ENCODE assay signal across 9 cellular contexts in genomic region chr16:48054881-48055601, GRCh38.
DNase-seq lines count a peak whose midpoint lies in the region; ATAC-seq lines count a peak whose summit lies in the region.
"Had no signal": no experiment of that assay in that cellular context is flagged by ENCODE, and none has a peak within 500 bp of the region (broad histone marks: within the 10 kb centered on the region; RNA-seq: fewer than 3 reads in every experiment).

No MANE protein-coding gene starts in this region.

- peaks cover 3% of the 10 kb centered on the region for H3K4me1 Mint-ChIP-seq in activated T-cell treated with anti-CD3 and anti-CD28 coated beads, Interleukin-2, amount 50 U/mL, for 24 hours (ENCODE audit: low read depth)

- no peaks in the 10 kb centered on the region for H3K36me3 ChIP-seq in trophoblast cell (ENCODE audit: control insufficient read depth in 1 of 2, insufficient read depth in 2 of 2, low read length in 2 of 2)

- H3K4me2 ChIP-seq in trophoblast cell (ENCODE audit: low read length): peak overlapping the region; percentile 33

- no CpG with 5 or more reads among the region's 24 CpGs for WGBS in trophoblast cell (ENCODE audit: extremely low coverage, insufficient coverage, insufficient read length)

- H3K4me3 Mint-ChIP-seq in activated T-cell treated with anti-CD3 and anti-CD28 coated beads, Interleukin-2, amount 50 U/mL, for 24 hours: no peak overlapping the region
- H3K4me3 Mint-ChIP-seq: natural killer cell had no signal

- peaks cover 0 to 7% of the 10 kb centered on the region in 2 experiments for H3K4me1 ChIP-seq in trophoblast cell (ENCODE audit: control insufficient read depth in 1 of 2, insufficient read depth in 2 of 2, low read length in 2 of 2)

- H4K8ac ChIP-seq in trophoblast cell (ENCODE audit: low read depth, low read length): no peak overlapping the region

- H4K91ac ChIP-seq in trophoblast cell (ENCODE audit: low read depth, low read length): no peak overlapping the region

- no peak overlapping the region for H2BK120ac ChIP-seq in trophoblast cell (ENCODE audit: insufficient read depth, low read length, poor library complexity)

- H2BK12ac ChIP-seq in trophoblast cell (ENCODE audit: low read length): no peak overlapping the region

- peaks cover 3% of the 10 kb centered on the region for H3K79me1 ChIP-seq in trophoblast cell (ENCODE audit: low read length)

- no peaks in the 10 kb centered on the region for H3K27me3 ChIP-seq in trophoblast cell (ENCODE audit: insufficient read depth, low read length)

- H2BK5ac ChIP-seq in trophoblast cell (ENCODE audit: low read depth, low read length, poor library complexity): no peak overlapping the region

- no peak overlapping the region for H2AFZ ChIP-seq in trophoblast cell (ENCODE audit: insufficient read depth, low read length, poor library complexity)

- no peak overlapping the region for H3K27ac Mint-ChIP-seq in activated T-cell treated with anti-CD3 and anti-CD28 coated beads, Interleukin-2, amount 50 U/mL, for 24 hours
- H3K27ac Mint-ChIP-seq in activated naive CD4-positive, alpha-beta T cell treated with anti-CD3 and anti-CD28 coated beads, Interleukin-2, amount 50 U/mL, for 72 hours: no peak overlapping the region
- H3K27ac Mint-ChIP-seq: natural killer cell had no signal

- no peak overlapping the region for H3K18ac ChIP-seq in trophoblast cell (ENCODE audit: low read length)

- peak; percentile 34 for DNase-seq in activated T-cell treated with anti-CD3 and anti-CD28 coated beads, Interleukin-2, amount 50 U/mL, for 24 hours
- DNase-seq in activated T-cell treated with anti-CD3 and anti-CD28 coated beads, Interleukin-2, amount 50 U/mL, for 1 hour: no peak
- DNase-seq in NCI-H345 treated with DMSO at 0.1 percent for 48 hours (lab: John Stamatoyannopoulos, UW; ENCODE audit: unreplicated experiment) (peak; percentile 4), Right ventricle myocardium superior (peak; percentile 47), trophoblast cell (peak; percentile 23 to 65)
- DNase-seq in activated naive CD4-positive, alpha-beta T cell treated with anti-CD3 and anti-CD28 coated beads, Interleukin-2, amount 50 U/mL, for 72 hours (ENCODE audit: low spot score in 2 of 2): peak in 1 of 2 donors; percentile 30
- DNase-seq: natural killer cell had no signal

- H3K14ac ChIP-seq in trophoblast cell (ENCODE audit: low read length): no peak overlapping the region

- H3K9me3 Mint-ChIP-seq in activated T-cell treated with anti-CD3 and anti-CD28 coated beads, Interleukin-2, amount 50 U/mL, for 24 hours: no peaks in the 10 kb centered on the region
- H3K9me3 Mint-ChIP-seq in activated naive CD4-positive, alpha-beta T cell treated with anti-CD3 and anti-CD28 coated beads, Interleukin-2, amount 50 U/mL, for 72 hours: no peaks in the 10 kb centered on the region
- H3K9me3 Mint-ChIP-seq: natural killer cell had no signal

- H3K4me3 ChIP-seq in trophoblast cell (ENCODE audit: low read depth, low read length): no peak overlapping the region

- H3K79me2 ChIP-seq in trophoblast cell (ENCODE audit: control insufficient read depth, insufficient read depth, low read length, poor library complexity): no peaks in the 10 kb centered on the region

- H3K27me3 Mint-ChIP-seq in activated T-cell treated with anti-CD3 and anti-CD28 coated beads, Interleukin-2, amount 50 U/mL, for 24 hours: peaks cover 56% of the 10 kb centered on the region

- peak; percentile 72 for ATAC-seq in HG02870 (IDR thresholded peaks at IDR 0.05; ENCODE audit: unreplicated experiment)
- peak; percentile 36 to 69 for ATAC-seq in activated naive CD4-positive, alpha-beta T cell treated with anti-CD3 and anti-CD28 coated beads, Interleukin-2, amount 50 U/mL, for 72 hours
- ATAC-seq in Right ventricle myocardium superior (ENCODE audit: poor library complexity): peak; percentile 89
- ATAC-seq in GM21717 (IDR thresholded peaks at IDR 0.05; ENCODE audit: unreplicated experiment): no peak

- H3K36me3 Mint-ChIP-seq in activated T-cell treated with anti-CD3 and anti-CD28 coated beads, Interleukin-2, amount 50 U/mL, for 24 hours (ENCODE audit: low read depth): no peaks in the 10 kb centered on the region
- no peaks in the 10 kb centered on the region for H3K36me3 Mint-ChIP-seq in activated naive CD4-positive, alpha-beta T cell treated with anti-CD3 and anti-CD28 coated beads, Interleukin-2, amount 50 U/mL, for 72 hours
- H3K36me3 Mint-ChIP-seq: natural killer cell had no signal

- no peak overlapping the region for H3K23ac ChIP-seq in trophoblast cell (ENCODE audit: low read length)

- H3K9ac ChIP-seq in trophoblast cell (ENCODE audit: low read length): no peak overlapping the region

- no peak overlapping the region for H3K4ac ChIP-seq in trophoblast cell (ENCODE audit: low read depth, low read length)

- H2AK5ac ChIP-seq in trophoblast cell (ENCODE audit: low read length): no peak overlapping the region

- H3K9me3 ChIP-seq in trophoblast cell (ENCODE audit: insufficient read depth, low read depth, low read length): peaks cover 3% of the 10 kb centered on the region

- no peak overlapping the region for H4K12ac ChIP-seq in trophoblast cell (ENCODE audit: low read depth, low read length)

- intact Hi-C loops in Right ventricle myocardium superior (cut with DNase I): loop anchor here (5.0 kb wide), 1 partner anchor 913 kb away; the partner anchor contains the start of gene NETO2

- no peak overlapping the region for H3K27ac ChIP-seq in trophoblast cell (ENCODE audit: low read depth, low read length)
